Comparison of ENCODE assay signal across 8 cellular contexts in the genomic region with DNA sequence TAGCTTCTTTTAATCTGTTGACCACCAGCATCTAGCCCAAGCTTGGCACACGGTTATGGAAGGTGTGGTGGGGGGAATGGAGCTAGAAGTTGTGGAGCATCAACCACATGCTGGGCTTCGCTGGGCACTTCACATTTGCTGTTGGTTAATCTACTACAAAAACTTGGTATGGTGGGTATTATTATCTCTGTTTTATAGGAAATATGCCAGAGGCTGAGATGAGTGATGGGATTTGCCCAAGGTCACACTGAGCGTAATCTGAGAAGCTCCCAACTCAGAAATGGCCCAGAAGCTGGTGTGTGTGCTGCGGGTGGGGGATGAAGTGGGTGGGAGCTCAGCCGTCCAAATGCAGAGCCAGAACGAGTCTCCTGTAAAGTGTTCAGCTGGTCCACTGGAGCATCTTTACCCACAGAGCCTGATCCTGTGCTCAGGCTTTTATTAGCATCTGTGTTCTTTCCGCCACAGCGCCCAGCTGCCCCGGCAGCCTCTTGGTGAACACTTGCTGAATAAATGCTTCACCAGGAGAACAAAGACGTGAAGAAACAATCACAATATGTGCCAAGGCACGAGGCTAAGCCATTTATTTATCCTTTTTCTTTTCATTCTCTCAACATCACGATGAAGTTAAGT.
DNase-seq lines count a peak whose midpoint lies in the region; ATAC-seq and TF ChIP-seq lines count a peak whose summit lies in the region.

No MANE protein-coding gene starts in this region.

- H2AFZ ChIP-seq in SK-N-SH (ENCODE audit: low read depth) = no peak overlapping the region

- H3K4me2 ChIP-seq in SK-N-SH = no peak overlapping the region

- H3K4me1 ChIP-seq in SK-N-SH (ENCODE audit: control insufficient read depth in 1 of 2, insufficient read depth in 2 of 2, low read depth in 1 of 2, low read length in 1 of 2) = peaks cover 0 to 23% of the 10 kb centered on the region in 2 experiments; a peak in 2 of 4 replicates
- peaks cover 44% of the 10 kb centered on the region for H3K4me1 ChIP-seq in SJCRH30
- peaks cover 19 to 65% of the 10 kb centered on the region in 2 donors for H3K4me1 ChIP-seq in left lung
- peaks cover 0 to 25% of the 10 kb centered on the region in 2 donors for H3K4me1 ChIP-seq in thyroid gland

- H3K27me3 ChIP-seq in SK-N-SH (ENCODE audit: insufficient read depth) (no peaks in the 10 kb centered on the region), SJCRH30 (no peaks in the 10 kb centered on the region), left lung (no peaks in the 10 kb centered on the region), thyroid gland (no peaks in the 10 kb centered on the region)

- POLR2A ChIA-PET in SK-N-SH (lab: Yijun Ruan, JAX) = no interaction called here
- POLR2A ChIA-PET in activated CD8-positive, alpha-beta T cell treated with anti-CD3 and anti-CD28 coated beads for 36 hours (lab: Charles Lee) = interaction anchor here (1.0 to 1.1 kb wide), 2 partner anchors 14 to 20 kb away, joined by 3 read pairs; no protein-coding TSS in a partner anchor

- TF ChIP-seq EP300 in SK-N-SH (IDR thresholded peaks at IDR 0.05; ENCODE audit: borderline replicate concordance in 1 of 2, low read depth in 1 of 2, low read length in 1 of 2) = no peak

- peak overlapping the region; percentile 61; the same call in 1 of the 2 replicates for H3K9ac ChIP-seq in SK-N-SH

- WGBS in SK-N-SH (ENCODE audit: low lambda C conversion rate) = 92% methylated on average over 10 of the region's 12 CpGs
- 79 to 80% methylated on average over 12 of the region's 12 CpGs for WGBS in thyroid gland, 2 donors

- H3K27ac Mint-ChIP-seq in chondrocyte (ENCODE audit: unreplicated experiment) = no peak overlapping the region
- H3K27ac Mint-ChIP-seq in activated CD8-positive, alpha-beta T cell treated with anti-CD3 and anti-CD28 coated beads for 36 hours = no peak overlapping the region

- peaks cover 39% of the 10 kb centered on the region for H3K4me1 Mint-ChIP-seq in chondrocyte (ENCODE audit: low read depth)
- peaks cover 31% of the 10 kb centered on the region for H3K4me1 Mint-ChIP-seq in activated CD8-positive, alpha-beta T cell treated with anti-CD3 and anti-CD28 coated beads for 36 hours (ENCODE audit: low read depth)

- H3K27ac ChIP-seq in SK-N-SH (ENCODE audit: low read depth in 2 of 2, low read length in 1 of 2) (peak overlapping the region in 1 of 2 experiments; percentile 87; a peak in 2 of 4 replicates), SJCRH30 (peak overlapping the region; percentile 79), left lung (peak overlapping the region; percentile 68 to 96), thyroid gland (peak overlapping the region in 2 of 3 donors; percentile 45 to 69)

- intact Hi-C loops in left lung (cut with DNase I) (no loop called here), thyroid gland (cut with DNase I) (no loop called here)
- intact Hi-C loops in activated CD8-positive, alpha-beta T cell treated with anti-CD3 and anti-CD28 coated beads for 36 hours (cut with micrococcal nuclease) = no loop called here

- H3K79me2 ChIP-seq in SK-N-SH (ENCODE audit: insufficient read depth) = no peaks in the 10 kb centered on the region

- H3K9me3 ChIP-seq in SK-N-SH = no peaks in the 10 kb centered on the region
- H3K9me3 ChIP-seq in SJCRH30 (replicated peaks) = no peaks in the 10 kb centered on the region
- no peaks in the 10 kb centered on the region for H3K9me3 ChIP-seq in left lung
- H3K9me3 ChIP-seq in thyroid gland = no peaks in the 10 kb centered on the region

- no peaks in the 10 kb centered on the region for H4K20me1 ChIP-seq in SK-N-SH (ENCODE audit: insufficient read depth)

- TF ChIP-seq CTCF in SK-N-SH (IDR thresholded peaks at IDR 0.05) (no peak), left lung (IDR thresholded peaks at IDR 0.05) (no peak), thyroid gland (IDR thresholded peaks at IDR 0.05) (no peak), chondrocyte (IDR thresholded peaks at IDR 0.05) (no peak)
- TF ChIP-seq CTCF in activated CD8-positive, alpha-beta T cell treated with anti-CD3 and anti-CD28 coated beads for 36 hours (IDR thresholded peaks at IDR 0.05) = no peak

- no peak overlapping the region for H3K4me3 Mint-ChIP-seq in chondrocyte (ENCODE audit: unreplicated experiment)
- H3K4me3 Mint-ChIP-seq in activated CD8-positive, alpha-beta T cell treated with anti-CD3 and anti-CD28 coated beads for 36 hours = no peak overlapping the region

- H3K4me3 ChIP-seq in SK-N-SH (ENCODE audit: low read depth in 2 of 2, low read length in 1 of 2) = no peak overlapping the region
- H3K4me3 ChIP-seq in SJCRH30 = no peak overlapping the region
- H3K4me3 ChIP-seq in left lung = no peak overlapping the region
- H3K4me3 ChIP-seq in thyroid gland (replicated peaks in 1 of 3) = no peak overlapping the region

- CTCF ChIA-PET in SK-N-SH (lab: Yijun Ruan, JAX) = interaction anchor here (1.0 to 1.2 kb wide), 3 partner anchors 11 to 485 kb away, joined by 3 to 4 read pairs (median 3); no protein-coding TSS in a partner anchor
- CTCF ChIA-PET in activated CD8-positive, alpha-beta T cell treated with anti-CD3 and anti-CD28 coated beads for 36 hours (lab: Charles Lee) = interaction anchor here (1.2 kb wide), 1 partner anchor 27 kb away, joined by 3 read pairs; no protein-coding TSS in a partner anchor

- H3K36me3 ChIP-seq in SK-N-SH (replicated peaks in 1 of 2; ENCODE audit: control insufficient read depth in 1 of 2, insufficient read depth in 2 of 2, low read length in 1 of 2) (no peaks in the 10 kb centered on the region), SJCRH30 (no peaks in the 10 kb centered on the region), left lung (no peaks in the 10 kb centered on the region), thyroid gland (no peaks in the 10 kb centered on the region)

- peaks cover 11% of the 10 kb centered on the region for H3F3A ChIP-seq in SK-N-SH (replicated peaks; ENCODE audit: insufficient read depth)

- no peak for TF ChIP-seq POLR2A in thyroid gland (IDR thresholded peaks at IDR 0.05)

- no peak; the same call in 2 of the 3 replicates for ATAC-seq in SK-N-SH treated with all-trans-retinoic acid at 6 μM for 48 hours
- no peak for ATAC-seq in left lung
- ATAC-seq in activated CD8-positive, alpha-beta T cell treated with anti-CD3 and anti-CD28 coated beads for 36 hours = no peak
- no peak for ATAC-seq in HG02588 (IDR thresholded peaks at IDR 0.05; ENCODE audit: unreplicated experiment)

- H3K36me3 Mint-ChIP-seq in chondrocyte (ENCODE audit: low read depth) = no peaks in the 10 kb centered on the region
- H3K36me3 Mint-ChIP-seq in activated CD8-positive, alpha-beta T cell treated with anti-CD3 and anti-CD28 coated beads for 36 hours (ENCODE audit: low read depth) = no peaks in the 10 kb centered on the region

- no peaks in the 10 kb centered on the region for H3K9me2 ChIP-seq in SK-N-SH

- H3K27me3 Mint-ChIP-seq in chondrocyte (ENCODE audit: low read depth) = no peaks in the 10 kb centered on the region
- no peaks in the 10 kb centered on the region for H3K27me3 Mint-ChIP-seq in activated CD8-positive, alpha-beta T cell treated with anti-CD3 and anti-CD28 coated beads for 36 hours

- TF ChIP-seq RAD21 in SK-N-SH (IDR thresholded peaks at IDR 0.05; ENCODE audit: low read length) = no peak

- DNase-seq in SK-N-SH (no peak), SJCRH30 (peak in 1 of 2 experiments; percentile 58), left lung (no peak), thyroid gland (no peak), chondrocyte (ENCODE audit: low spot score) (no peak)
- DNase-seq in activated CD8-positive, alpha-beta T cell treated with anti-CD3 and anti-CD28 coated beads for 36 hours = no peak

- H3K9me3 Mint-ChIP-seq in chondrocyte (ENCODE audit: low read depth) = no peaks in the 10 kb centered on the region
- H3K9me3 Mint-ChIP-seq in activated CD8-positive, alpha-beta T cell treated with anti-CD3 and anti-CD28 coated beads for 36 hours = no peaks in the 10 kb centered on the region

TF ChIP-seq in SK-N-SH, 30 proteins besides CTCF, POLR2A, EP300 and RAD21 (continues in another document):
- TF ChIP-seq MEF2A (IDR thresholded peaks at IDR 0.05; ENCODE audit: borderline replicate concordance, low read depth) (no peak), CHD2 (IDR thresholded peaks at IDR 0.05; ENCODE audit: low read length, partially characterized antibody) (no peak), ELF1 (IDR thresholded peaks at IDR 0.05) (no peak), FOSL2 (IDR thresholded peaks at IDR 0.05; ENCODE audit: borderline replicate concordance, low read depth) (no peak)
- TF ChIP-seq, protein P1, sequence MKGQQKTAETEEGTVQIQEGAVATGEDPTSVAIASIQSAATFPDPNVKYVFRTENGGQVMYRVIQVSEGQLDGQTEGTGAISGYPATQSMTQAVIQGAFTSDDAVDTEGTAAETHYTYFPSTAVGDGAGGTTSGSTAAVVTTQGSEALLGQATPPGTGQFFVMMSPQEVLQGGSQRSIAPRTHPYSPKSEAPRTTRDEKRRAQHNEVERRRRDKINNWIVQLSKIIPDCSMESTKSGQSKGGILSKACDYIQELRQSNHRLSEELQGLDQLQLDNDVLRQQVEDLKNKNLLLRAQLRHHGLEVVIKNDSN (IDR thresholded peaks at IDR 0.05; ENCODE audit: borderline replicate concordance, low read depth) = no peak

TF ChIP-seq in SK-N-SH treated with all-trans-retinoic acid at 6 μM for 48 hours, 23 proteins besides CTCF, POLR2A, EP300 and RAD21 (continues in another document):
- TF ChIP-seq POU6F1 (CRISPR knock-in tag; IDR thresholded peaks at IDR 0.05; ENCODE audit: borderline replicate concordance, low read depth) (no peak), ZFP3 (CRISPR knock-in tag; IDR thresholded peaks at IDR 0.05) (no peak), ZNF70 (CRISPR knock-in tag; IDR thresholded peaks at IDR 0.05) (no peak), CSDC2 (CRISPR knock-in tag; IDR thresholded peaks at IDR 0.05) (no peak), OSR1 (CRISPR knock-in tag; IDR thresholded peaks at IDR 0.05) (no peak), TOX (CRISPR knock-in tag; IDR thresholded peaks at IDR 0.05; ENCODE audit: borderline replicate concordance) (no peak), ZNF8 (CRISPR knock-in tag; IDR thresholded peaks at IDR 0.05) (no peak), ZFP30 (CRISPR knock-in tag; IDR thresholded peaks at IDR 0.05) (no peak)
